In genomic region chr20:58854638-58855471, GRCh38 we compare ENCODE assay signal across 9 cellular contexts. TPM values are rescaled to one million over a fixed set of nuclear protein-coding genes. Genes with fewer than 3 reads are reported as not detected.
DNase-seq lines count a peak whose midpoint lies in the region; ATAC-seq and TF ChIP-seq lines count a peak whose summit lies in the region.
"Had no signal": no experiment of that assay in that cellular context is flagged by ENCODE, and none has a peak within 500 bp of the region (broad histone marks: within the 10 kb centered on the region; RNA-seq: fewer than 3 reads in every experiment).

No MANE protein-coding gene starts in this region.

- H3K9me3 Mint-ChIP-seq in CD8-positive, alpha-beta memory T cell: no peaks in the 10 kb centered on the region

- TF ChIP-seq CTCF in fibroblast of the aortic adventitia (IDR thresholded peaks at IDR 0.05; ENCODE audit: insufficient read depth, low read length): no peak
- TF ChIP-seq CTCF in psoas muscle (IDR thresholded peaks at IDR 0.05): no peak
- no peak for TF ChIP-seq CTCF in GM13976 (IDR thresholded peaks at IDR 0.05; ENCODE audit: borderline replicate concordance, control extremely low read depth, extremely low read depth, insufficient read depth, missing control alignments)

- H3K27ac ChIP-seq in CD8-positive, alpha-beta memory T cell (ENCODE audit: low read depth, low read length): no peak overlapping the region
- H3K27ac ChIP-seq in SK-N-MC (no peak overlapping the region), psoas muscle (no peak overlapping the region)
- H3K27ac ChIP-seq: upper lobe of right lung had no signal

- H3K4me3 Mint-ChIP-seq in CD8-positive, alpha-beta memory T cell: peak overlapping the region in 6 of 7 donors; percentile 44 to 56 (median 51)

- peaks cover 10 to 34% (median 24%) of the 10 kb centered on the region in 3 donors for H3K4me1 Mint-ChIP-seq in CD8-positive, alpha-beta memory T cell

- H3K4me1 ChIP-seq in CD8-positive, alpha-beta memory T cell (ENCODE audit: insufficient read depth, low read length): peaks cover 9% of the 10 kb centered on the region
- peaks cover under 1% of the 10 kb centered on the region for H3K4me1 ChIP-seq in psoas muscle

- CTCF ChIA-PET in CD8-positive, alpha-beta memory T cell (lab: Charles Lee): no interaction called here
- CTCF ChIA-PET in HEK293T (lab: Yijun Ruan, JAX): no interaction called here

- intact Hi-C loops in psoas muscle (cut with DNase I): loop anchor here in 1 of 2 donors (5.0 to 10.0 kb wide), 2 partner anchors 208 to 370 kb away; no protein-coding TSS in a partner anchor

- H3K36me3 ChIP-seq in CD8-positive, alpha-beta memory T cell (ENCODE audit: insufficient read depth, low read length): no peaks in the 10 kb centered on the region
- H3K36me3 ChIP-seq in SK-N-MC (ENCODE audit: insufficient read depth, low read length) (no peaks in the 10 kb centered on the region), psoas muscle (ENCODE audit: insufficient read depth in 1 of 2, low read depth in 1 of 2) (no peaks in the 10 kb centered on the region)
- H3K36me3 ChIP-seq: upper lobe of right lung had no signal

- H3K9ac ChIP-seq in SK-N-MC (ENCODE audit: insufficient read length): no peak overlapping the region

- H3K4me3 ChIP-seq in CD8-positive, alpha-beta memory T cell (ENCODE audit: low read length): no peak overlapping the region
- H3K4me3 ChIP-seq in SK-N-MC (peak overlapping the region; percentile 51), fibroblast of the aortic adventitia (ENCODE audit: low read depth, low read length) (peak overlapping the region; percentile 17), psoas muscle (peak overlapping the region; percentile 57)
- H3K4me3 ChIP-seq: upper lobe of right lung had no signal

- H3K27me3 Mint-ChIP-seq in CD8-positive, alpha-beta memory T cell: peaks cover 25 to 58% of the 10 kb centered on the region in 2 donors

- POLR2A ChIA-PET in CD8-positive, alpha-beta memory T cell (lab: Charles Lee): interaction anchor here (0.8 kb wide), 1 partner anchor 34 kb away, joined by 4 read pairs; no protein-coding TSS in a partner anchor
- POLR2A ChIA-PET in HEK293T (lab: Yijun Ruan, JAX): no interaction called here

- ATAC-seq in psoas muscle (peak in 1 of 4 donors; percentile 19), HG03571 (IDR thresholded peaks at IDR 0.05; ENCODE audit: unreplicated experiment) (no peak)
- ATAC-seq: upper lobe of right lung had no signal

- DNase-seq in CD8-positive, alpha-beta memory T cell: no peak
- DNase-seq in SK-N-MC (ENCODE audit: low read depth, low spot score) (no peak), fibroblast of the aortic adventitia (ENCODE audit: low read depth) (no peak), psoas muscle (no peak), AML-193 (lab: John Stamatoyannopoulos, UW) (no peak), GM13976 (ENCODE audit: low spot score) (no peak), HEK293T (ENCODE audit: extremely low spot score) (no peak)
- DNase-seq: upper lobe of right lung had no signal

- no peaks in the 10 kb centered on the region for H3K36me3 Mint-ChIP-seq in CD8-positive, alpha-beta memory T cell

- in situ Hi-C loops in GM13976 (cut with MboI; ENCODE audit: low sequenced_read_pairs, unreplicated experiment): no loop called here

- no peaks in the 10 kb centered on the region for H3K9me3 ChIP-seq in CD8-positive, alpha-beta memory T cell (ENCODE audit: low read length)
- no peaks in the 10 kb centered on the region for H3K9me3 ChIP-seq in SK-N-MC (ENCODE audit: low read depth, low read length)
- no peaks in the 10 kb centered on the region for H3K9me3 ChIP-seq in psoas muscle
- H3K9me3 ChIP-seq: upper lobe of right lung had no signal

- peak overlapping the region in 1 of 8 donors; percentile 54 for H3K27ac Mint-ChIP-seq in CD8-positive, alpha-beta memory T cell

- H3K27me3 ChIP-seq in CD8-positive, alpha-beta memory T cell (ENCODE audit: insufficient read depth, low read length, poor library complexity, severe bottlenecking): peaks cover 19% of the 10 kb centered on the region
- peaks cover 0 to 45% (median 13%) of the 10 kb centered on the region in 3 donors for H3K27me3 ChIP-seq in psoas muscle (ENCODE audit: insufficient read depth in 3 of 3, low read length in 2 of 3)

- WGBS in psoas muscle, 3 donors: 49 to 57% (median 55%) methylated on average over 67 to 75 of the region's 75 CpGs

TF ChIP-seq in HEK293T, 16 proteins besides CTCF, POLR2A, EP300 and RAD21:
- TF ChIP-seq FOXA1 (IDR thresholded peaks at IDR 0.05) (no peak), ZNF384 (IDR thresholded peaks at IDR 0.05) (no peak), SP1 (IDR thresholded peaks at IDR 0.05) (no peak), ELF4 (IDR thresholded peaks at IDR 0.05) (no peak), NFRKB (IDR thresholded peaks at IDR 0.05) (no peak), LEF1 (IDR thresholded peaks at IDR 0.05; ENCODE audit: borderline replicate concordance) (no peak), FOXM1 (IDR thresholded peaks at IDR 0.05; ENCODE audit: borderline replicate concordance) (no peak), L3MBTL2 (conservative IDR thresholded peaks at IDR 0.05) (no peak), HDGF (IDR thresholded peaks at IDR 0.05; ENCODE audit: borderline replicate concordance) (no peak), FOXK2 (IDR thresholded peaks at IDR 0.05) (no peak)

RNA-seq across cellular contexts. Expression of gene GNAS, which starts 2.3 kb away (rescaled TPM):
- total RNA-seq in CD8-positive, alpha-beta memory T cell: 100 to 1,000 TPM; 637 to 666 TPM
- polyA plus RNA-seq in CD8-positive, alpha-beta memory T cell: 218 TPM
- total RNA-seq in fibroblast of the aortic adventitia (ENCODE audit: low replicate concordance) (417 and 474 TPM in 2 replicates), psoas muscle (1,000 to 10,000 TPM; 1,018 to 1,905 (median 1,319) TPM)
- 1,000 to 10,000 TPM in 2 of 3 donors, 100 to 1,000 TPM in 1; 700 to 1,469 (median 1,394) TPM for polyA plus RNA-seq in psoas muscle

RNA-seq across cellular contexts. Expression of gene GNAS-AS1, which starts 4.2 kb away (rescaled TPM):
- total RNA-seq in CD8-positive, alpha-beta memory T cell: under 1 TPM; 0.55 to 0.68 TPM
- not detected for polyA plus RNA-seq in CD8-positive, alpha-beta memory T cell
- total RNA-seq in fibroblast of the aortic adventitia (ENCODE audit: low replicate concordance): 0.25 and 0.81 TPM in 2 replicates
- 1 to 10 TPM in 1 of 4 donors, under 1 TPM in 2, not detected in 1; 0.26 to 1.0 (median 0.65) TPM for total RNA-seq in psoas muscle
- under 1 TPM; 0.03 to 0.53 (median 0.13) TPM for polyA plus RNA-seq in psoas muscle
